Comparison of ENCODE assay signal across 30 cellular contexts in genomic region chr3:156094391-156094790, GRCh38. TPM values are rescaled to one million over a fixed set of nuclear protein-coding genes. Genes with fewer than 3 reads are reported as not detected.
"Had no signal": no experiment of that assay in that cellular context is flagged by ENCODE, and none has a peak within 500 bp of the region (broad histone marks: within the 10 kb centered on the region; RNA-seq: fewer than 3 reads in every experiment).

No MANE protein-coding gene starts in this region.

- H3K27me3 Mint-ChIP-seq: dendritic cell treated with granulocyte-macrophage colony-stimulating factor and Interleukin-4, amounts not matched to agents 40 ng/mL and 50 ng/mL, for 4 days had no signal

- FAIRE-seq: astrocyte had no signal

- H3K27ac Mint-ChIP-seq: activated CD4-positive, alpha-beta memory T cell treated with anti-CD3 and anti-CD28 coated beads, Interleukin-2, amount 10 ng/mL, durations not matched to agents 7 days and 5 days; activated CD4-positive, alpha-beta T cell treated with anti-CD3 and anti-CD28 coated beads for 36 hours; activated CD4-positive, alpha-beta T cell treated with anti-CD3 and anti-CD28 coated beads, Interleukin-2, amount 10 ng/mL, durations not matched to agents 7 days and 5 days; activated naive CD8-positive, alpha-beta T cell; activated T-cell treated with anti-CD3 and anti-CD28 coated beads, Interleukin-2, amount 50 U/mL, for 24 hours; activated T-helper 17 cell treated with anti-CD3 and anti-CD28 coated beads, Interleukin-2, amount 50 U/mL, for 72 hours; dendritic cell treated with granulocyte-macrophage colony-stimulating factor and Interleukin-4, amounts not matched to agents 40 ng/mL and 50 ng/mL, for 4 days had no signal

- H3K4me1 ChIP-seq: esophagus muscularis mucosa, foreskin keratinocyte, gastrocnemius medialis had no signal

- H3K4me3 ChIP-seq: coronary artery, dorsolateral prefrontal cortex, esophagus muscularis mucosa, gastrocnemius medialis had no signal

- H3K27me3 ChIP-seq: brain microvascular endothelial cell, dorsolateral prefrontal cortex, esophagus muscularis mucosa, gastrocnemius medialis had no signal

- H3K9me3 ChIP-seq: esophagus muscularis mucosa, gastrocnemius medialis had no signal

- H3K9me3 Mint-ChIP-seq: activated CD4-positive, alpha-beta memory T cell treated with anti-CD3 and anti-CD28 coated beads, Interleukin-2, amount 10 ng/mL, durations not matched to agents 7 days and 5 days; activated CD4-positive, alpha-beta T cell treated with anti-CD3 and anti-CD28 coated beads, Interleukin-2, amount 10 ng/mL, durations not matched to agents 7 days and 5 days; activated T-cell treated with anti-CD3 and anti-CD28 coated beads, Interleukin-2, amount 50 U/mL, for 24 hours; activated T-helper 17 cell treated with anti-CD3 and anti-CD28 coated beads, Interleukin-2, amount 50 U/mL, for 72 hours; central memory CD8-positive, alpha-beta T cell; dendritic cell treated with granulocyte-macrophage colony-stimulating factor and Interleukin-4, amounts not matched to agents 40 ng/mL and 50 ng/mL, for 4 days had no signal

- H3K4me3 Mint-ChIP-seq: activated CD4-positive, alpha-beta memory T cell treated with anti-CD3 and anti-CD28 coated beads, Interleukin-2, amount 10 ng/mL, durations not matched to agents 7 days and 5 days; activated CD4-positive, alpha-beta T cell treated with anti-CD3 and anti-CD28 coated beads for 36 hours; activated CD4-positive, alpha-beta T cell treated with anti-CD3 and anti-CD28 coated beads, Interleukin-2, amount 10 ng/mL, durations not matched to agents 7 days and 5 days; activated naive CD8-positive, alpha-beta T cell; activated T-cell treated with anti-CD3 and anti-CD28 coated beads, Interleukin-2, amount 50 U/mL, for 24 hours; activated T-helper 17 cell treated with anti-CD3 and anti-CD28 coated beads, Interleukin-2, amount 50 U/mL, for 72 hours; central memory CD8-positive, alpha-beta T cell; dendritic cell treated with granulocyte-macrophage colony-stimulating factor and Interleukin-4, amounts not matched to agents 40 ng/mL and 50 ng/mL, for 4 days had no signal

- H3K36me3 Mint-ChIP-seq: activated naive CD8-positive, alpha-beta T cell had no signal

- H3K36me3 ChIP-seq: brain microvascular endothelial cell, esophagus muscularis mucosa, gastrocnemius medialis had no signal

- ATAC-seq: activated CD4-positive, alpha-beta T cell treated with anti-CD3 and anti-CD28 coated beads for 36 hours; activated T-helper 17 cell treated with anti-CD3 and anti-CD28 coated beads, Interleukin-2, amount 50 U/mL, for 72 hours; foreskin keratinocyte; gastrocnemius medialis had no signal

- H3K27ac ChIP-seq: brain microvascular endothelial cell, coronary artery, dorsolateral prefrontal cortex, esophagus muscularis mucosa, foreskin keratinocyte, gastrocnemius medialis had no signal

- H3K4me1 Mint-ChIP-seq: activated CD4-positive, alpha-beta memory T cell treated with anti-CD3 and anti-CD28 coated beads, Interleukin-2, amount 10 ng/mL, durations not matched to agents 7 days and 5 days; activated CD4-positive, alpha-beta T cell treated with anti-CD3 and anti-CD28 coated beads for 36 hours; activated CD4-positive, alpha-beta T cell treated with anti-CD3 and anti-CD28 coated beads, Interleukin-2, amount 10 ng/mL, durations not matched to agents 7 days and 5 days; activated T-helper 17 cell treated with anti-CD3 and anti-CD28 coated beads, Interleukin-2, amount 50 U/mL, for 72 hours; central memory CD8-positive, alpha-beta T cell had no signal

- DNase-seq: activated CD4-positive, alpha-beta memory T cell treated with anti-CD3 and anti-CD28 coated beads, Interleukin-2, amount 10 ng/mL, durations not matched to agents 7 days and 5 days; activated CD4-positive, alpha-beta T cell treated with anti-CD3 and anti-CD28 coated beads for 36 hours; activated CD4-positive, alpha-beta T cell treated with anti-CD3 and anti-CD28 coated beads, Interleukin-2, amount 10 ng/mL, durations not matched to agents 7 days and 5 days; activated CD4-positive, alpha-beta T cell treated with anti-CD3 and anti-CD28 coated beads, Interleukin-2, amount 50 U/mL, for 4 hours; activated CD4-positive, CD25-positive, alpha-beta regulatory T cell; activated CD4-positive, CD25-positive, alpha-beta regulatory T cell treated with anti-CD3 and anti-CD28 coated beads, Interleukin-2, amount 50 U/mL, for 72 hours; activated CD8-positive, alpha-beta memory T cell treated with anti-CD3 and anti-CD28 coated beads, Interleukin-2, amount 50 U/mL, for 48 hours; activated effector memory CD4-positive, alpha-beta T cell treated with Interleukin-2 at 50 U/mL for 16 hours; activated gamma-delta T cell treated with Interleukin-2 at 50 U/mL for 16 hours; activated naive CD4-positive, alpha-beta T cell treated with anti-CD3 and anti-CD28 coated beads, Interleukin-2, amount 50 U/mL, for 16 hours; activated naive CD4-positive, alpha-beta T cell treated with Interleukin-2 at 50 U/mL for 16 hours; activated T-cell treated with anti-CD3 and anti-CD28 coated beads for 4 hours; activated T-cell treated with anti-CD3 and anti-CD28 coated beads, Interleukin-2, amount 50 U/mL, for 24 hours; amniotic stem cell; anterior cingulate cortex; brain microvascular endothelial cell; dorsolateral prefrontal cortex; effector memory CD4-positive, alpha-beta T cell; erythroblast; foreskin keratinocyte; gastrocnemius medialis; glutamatergic neuron; T-helper 2 cell had no signal

RNA-seq across cellular contexts. Expression of gene KCNAB1, which starts 26.0 kb away (rescaled TPM):
- total RNA-seq: activated CD4-positive, alpha-beta memory T cell treated with anti-CD3 and anti-CD28 coated beads, Interleukin-2, amount 10 ng/mL, durations not matched to agents 7 days and 5 days; activated CD4-positive, alpha-beta T cell treated with anti-CD3 and anti-CD28 coated beads for 36 hours; activated CD4-positive, alpha-beta T cell treated with anti-CD3 and anti-CD28 coated beads, Interleukin-2, amount 10 ng/mL, durations not matched to agents 7 days and 5 days; activated T-helper 17 cell treated with anti-CD3 and anti-CD28 coated beads, Interleukin-2, amount 50 U/mL, for 72 hours had no signal
